Comparison of ENCODE assay signal across 17 cellular contexts in the genomic region with DNA sequence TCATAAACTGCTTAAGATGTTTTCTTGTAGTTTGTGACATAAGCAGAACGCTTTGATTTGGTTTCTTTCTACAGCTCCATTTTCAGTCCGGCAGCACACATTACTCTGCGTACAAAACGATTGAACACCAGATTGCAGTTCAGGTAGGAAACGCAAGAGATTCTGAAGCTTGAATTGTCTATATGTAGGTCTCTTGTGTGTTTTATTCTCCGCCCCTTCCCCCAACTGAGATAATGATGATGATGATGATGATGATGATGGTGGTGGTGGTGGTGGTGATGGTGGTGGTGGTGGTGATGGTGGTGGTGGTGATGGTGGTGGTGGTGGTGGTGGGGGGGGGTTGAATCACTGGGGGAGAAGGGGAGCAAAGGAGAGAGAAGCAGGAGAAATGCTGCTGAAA.
"Had no signal": no experiment of that assay in that cellular context is flagged by ENCODE, and none has a peak within 500 bp of the region (broad histone marks: within the 10 kb centered on the region; RNA-seq: fewer than 3 reads in every experiment).

No MANE protein-coding gene starts in this region.

- H3K4me2 ChIP-seq: neural progenitor cell had no signal

- H3K27me3 ChIP-seq: cardiac muscle cell, neural progenitor cell, pancreas, suprapubic skin had no signal

- DNase-seq: activated CD4-positive, alpha-beta T cell treated with anti-CD3 and anti-CD28 coated beads, Interleukin-2, amount 10 ng/mL, durations not matched to agents 7 days and 5 days; activated CD4-positive, CD25-positive, alpha-beta regulatory T cell; effector memory CD8-positive, alpha-beta T cell; hypothalamus; kidney glomerular epithelial cell; pancreas; retina; stimulated activated CD4-positive, alpha-beta T cell treated with anti-CD3 and anti-CD28 coated beads, Interleukin-1b, Interleukin-23, amount 100 ng/mL, for 48 hours; stimulated activated naive CD4-positive, alpha-beta T cell; T-helper 2 cell had no signal

- H2AFZ ChIP-seq: neural progenitor cell had no signal

- H3K9ac ChIP-seq: neural progenitor cell had no signal

- H3K9me3 ChIP-seq: pancreas, suprapubic skin had no signal

- H3K4me1 Mint-ChIP-seq: activated CD4-positive, alpha-beta T cell treated with anti-CD3 and anti-CD28 coated beads, Interleukin-2, amount 10 ng/mL, durations not matched to agents 7 days and 5 days had no signal

- H3K36me3 ChIP-seq: cardiac muscle cell, neural progenitor cell, pancreas had no signal

- ATAC-seq: activated naive CD4-positive, alpha-beta T cell treated with anti-CD3 and anti-CD28 coated beads, Interleukin-2, amount 50 U/mL, for 72 hours; effector memory CD8-positive, alpha-beta T cell had no signal

- H3K9me3 Mint-ChIP-seq: activated CD4-positive, alpha-beta T cell treated with anti-CD3 and anti-CD28 coated beads, Interleukin-2, amount 10 ng/mL, durations not matched to agents 7 days and 5 days; activated naive CD4-positive, alpha-beta T cell treated with anti-CD3 and anti-CD28 coated beads, Interleukin-2, amount 50 U/mL, for 72 hours; activated T-helper 2 cell treated with anti-CD3 and anti-CD28 coated beads, Interferon-gamma antibody, Interleukin-2, Interleukin-4, amounts not matched to agents 10 μg/mL and 5 μg/mL and 100 μg/mL, durations not matched to agents 14 hours and 24 hours and 36 hours; dendritic cell treated with granulocyte-macrophage colony-stimulating factor and Interleukin-4, amounts not matched to agents 40 ng/mL and 50 ng/mL, for 4 days; effector memory CD8-positive, alpha-beta T cell; neural progenitor cell had no signal

- H3K4me3 ChIP-seq: cardiac muscle cell, neural progenitor cell, pancreas, suprapubic skin had no signal

- H3K27ac ChIP-seq: cardiac muscle cell, neural progenitor cell, pancreas, suprapubic skin had no signal

- H3K4me3 Mint-ChIP-seq: activated CD4-positive, alpha-beta T cell treated with anti-CD3 and anti-CD28 coated beads, Interleukin-2, amount 10 ng/mL, durations not matched to agents 7 days and 5 days; dendritic cell treated with granulocyte-macrophage colony-stimulating factor and Interleukin-4, amounts not matched to agents 40 ng/mL and 50 ng/mL, for 4 days; effector memory CD8-positive, alpha-beta T cell; neural progenitor cell had no signal

- H3K27ac Mint-ChIP-seq: activated CD4-positive, alpha-beta T cell treated with anti-CD3 and anti-CD28 coated beads, Interleukin-2, amount 10 ng/mL, durations not matched to agents 7 days and 5 days; activated naive CD4-positive, alpha-beta T cell treated with anti-CD3 and anti-CD28 coated beads, Interleukin-2, amount 50 U/mL, for 72 hours; activated T-helper 2 cell treated with anti-CD3 and anti-CD28 coated beads, Interferon-gamma antibody, Interleukin-2, Interleukin-4, amounts not matched to agents 10 μg/mL and 5 μg/mL and 100 μg/mL, durations not matched to agents 14 hours and 24 hours and 36 hours; dendritic cell treated with granulocyte-macrophage colony-stimulating factor and Interleukin-4, amounts not matched to agents 40 ng/mL and 50 ng/mL, for 4 days; effector memory CD8-positive, alpha-beta T cell; neural progenitor cell had no signal

- FAIRE-seq: pancreas, TTC549 had no signal

- H3K27me3 Mint-ChIP-seq: effector memory CD8-positive, alpha-beta T cell had no signal
